8 cellular contexts compared by ENCODE assay signal in the genomic region with DNA sequence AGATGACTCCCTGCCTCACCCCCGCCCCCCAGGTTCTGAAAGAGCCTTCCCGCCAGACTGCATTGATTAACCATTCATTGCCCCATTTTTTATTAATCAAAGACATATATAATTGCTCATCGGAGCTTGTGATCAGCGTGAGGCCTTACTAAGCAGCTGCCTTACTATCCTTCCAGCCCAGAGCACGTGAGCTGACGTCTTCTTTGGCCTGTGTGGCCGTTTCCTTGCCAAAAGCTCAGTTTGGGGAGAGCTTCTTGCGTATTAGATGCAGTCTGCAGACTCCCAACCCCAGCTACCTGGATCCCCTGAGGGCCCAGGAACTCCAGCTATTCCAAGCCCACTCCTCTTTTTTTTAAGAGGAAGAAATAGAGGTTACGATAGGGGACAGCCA. TPM values are rescaled to one million over a fixed set of nuclear protein-coding genes. Genes with fewer than 3 reads are reported as not detected.
DNase-seq lines count a peak whose midpoint lies in the region; ATAC-seq and TF ChIP-seq lines count a peak whose summit lies in the region.

No MANE protein-coding gene starts in this region.

- TF ChIP-seq CTCF in left ventricle myocardium inferior (IDR thresholded peaks at IDR 0.05; ENCODE audit: borderline replicate concordance) = no peak
- TF ChIP-seq CTCF in sigmoid colon (IDR thresholded peaks at IDR 0.05) = no peak

- DNase-seq in GM03348 (ENCODE audit: low spot score) (peak; percentile 67), left ventricle myocardium inferior (peak; percentile 69), sigmoid colon (peak; percentile 94), ACHN (no peak)
- no peak for DNase-seq in activated naive CD4-positive, alpha-beta T cell treated with anti-CD3 and anti-CD28 coated beads, Interleukin-2, amount 50 U/mL, for 72 hours (ENCODE audit: low spot score in 2 of 2)

- intact Hi-C loops in left ventricle myocardium inferior (cut with micrococcal nuclease) = no loop called here
- intact Hi-C loops in sigmoid colon (cut with DNase I) = no loop called here

- H3K36me3 Mint-ChIP-seq in activated naive CD4-positive, alpha-beta T cell treated with anti-CD3 and anti-CD28 coated beads, Interleukin-2, amount 50 U/mL, for 72 hours = peaks cover 36 to 40% of the 10 kb centered on the region in 2 donors

- in situ Hi-C loops in ACHN (cut with HindIII; ENCODE audit: low pct_ligation_motif_present, low pct_unique_long_range_greater_than_20kb, low sequenced_read_pairs) = no loop called here

- peak overlapping the region; percentile 72 for H3K4me3 ChIP-seq in left ventricle myocardium inferior
- peak overlapping the region in 3 of 4 donors; percentile 52 to 59 (median 52) for H3K4me3 ChIP-seq in sigmoid colon

- H3K9me3 ChIP-seq in left ventricle myocardium inferior (replicated peaks) = no peaks in the 10 kb centered on the region
- no peaks in the 10 kb centered on the region for H3K9me3 ChIP-seq in sigmoid colon

- H3K27me3 ChIP-seq in left ventricle myocardium inferior (ENCODE audit: low read depth) (no peaks in the 10 kb centered on the region), sigmoid colon (no peaks in the 10 kb centered on the region)

- peaks cover 75% of the 10 kb centered on the region for H3K4me1 ChIP-seq in left ventricle myocardium inferior
- H3K4me1 ChIP-seq in sigmoid colon = peaks cover 0 to 50% (median 46%) of the 10 kb centered on the region in 4 donors

- no peaks in the 10 kb centered on the region for H3K9me3 Mint-ChIP-seq in activated naive CD4-positive, alpha-beta T cell treated with anti-CD3 and anti-CD28 coated beads, Interleukin-2, amount 50 U/mL, for 72 hours

- H3K27ac Mint-ChIP-seq in activated naive CD4-positive, alpha-beta T cell treated with anti-CD3 and anti-CD28 coated beads, Interleukin-2, amount 50 U/mL, for 72 hours = peak overlapping the region; percentile 87 to 95

- H3K27ac ChIP-seq in left ventricle myocardium inferior (replicated peaks) (peak overlapping the region; percentile 96), sigmoid colon (peak overlapping the region; percentile 89 to 96 (median 93))

- 81 to 86% methylated on average over 9 of the region's 9 CpGs for WGBS in sigmoid colon, 2 donors

- no peak for TF ChIP-seq POLR2A in sigmoid colon (IDR thresholded peaks at IDR 0.05)

- no peak for ATAC-seq in activated naive CD4-positive, alpha-beta T cell treated with anti-CD3 and anti-CD28 coated beads, Interleukin-2, amount 50 U/mL, for 72 hours
- ATAC-seq in HG03457 (IDR thresholded peaks at IDR 0.05; ENCODE audit: unreplicated experiment) (no peak), HG03039 (IDR thresholded peaks at IDR 0.05; ENCODE audit: unreplicated experiment) (no peak), HG03432 (IDR thresholded peaks at IDR 0.05; ENCODE audit: unreplicated experiment) (no peak)

- H3K36me3 ChIP-seq in left ventricle myocardium inferior = peaks cover 14% of the 10 kb centered on the region
- H3K36me3 ChIP-seq in sigmoid colon = peaks cover 0 to 7% (median 0%) of the 10 kb centered on the region in 4 donors

- TF ChIP-seq EP300 in sigmoid colon (IDR thresholded peaks at IDR 0.05) = no peak

RNA-seq across cellular contexts. Expression of a gene that starts 0.8 kb away (rescaled TPM):
- 100 to 1,000 TPM in 1 of 2 donors, 10 to 100 TPM in 1; 68.9 to 247 TPM for total RNA-seq in activated naive CD4-positive, alpha-beta T cell treated with anti-CD3 and anti-CD28 coated beads, Interleukin-2, amount 50 U/mL, for 72 hours
- total RNA-seq in left ventricle myocardium inferior (21.0 TPM), sigmoid colon (10 to 100 TPM; 25.2 to 43.9 (median 31.9) TPM)
- polyA plus RNA-seq in sigmoid colon = 10 to 100 TPM; 11.3 to 16.9 (median 12.6) TPM

RNA-seq across cellular contexts. Expression of a gene that starts 32.6 kb away (rescaled TPM):
- total RNA-seq in activated naive CD4-positive, alpha-beta T cell treated with anti-CD3 and anti-CD28 coated beads, Interleukin-2, amount 50 U/mL, for 72 hours = 1 to 10 TPM in 1 of 2 donors, not detected in 1; 1.4 TPM
- total RNA-seq in left ventricle myocardium inferior (1.3 TPM), sigmoid colon (under 1 TPM in 2 of 4 donors, not detected in 2; 0.41 to 0.66 TPM)
- under 1 TPM in 2 of 3 donors, not detected in 1; 0.60 to 0.63 TPM for polyA plus RNA-seq in sigmoid colon

RNA-seq across cellular contexts. Expression of a gene that starts 37.2 kb away (rescaled TPM):
- total RNA-seq in activated naive CD4-positive, alpha-beta T cell treated with anti-CD3 and anti-CD28 coated beads, Interleukin-2, amount 50 U/mL, for 72 hours = 1 to 10 TPM in 1 of 2 donors, under 1 TPM in 1; 0.97 to 2.4 TPM
- not detected for total RNA-seq in left ventricle myocardium inferior
- not detected for total RNA-seq in sigmoid colon
- not detected for polyA plus RNA-seq in sigmoid colon

RNA-seq across cellular contexts. Expression of a gene that starts 46.7 kb away (rescaled TPM):
- not detected for total RNA-seq in activated naive CD4-positive, alpha-beta T cell treated with anti-CD3 and anti-CD28 coated beads, Interleukin-2, amount 50 U/mL, for 72 hours
- total RNA-seq in left ventricle myocardium inferior (not detected), sigmoid colon (not detected)
- not detected for polyA plus RNA-seq in sigmoid colon

Comparison
In these comparisons a context has a peak if more than half of its experiments do, and no peak if none do; other contexts are left out.
1. DNase-seq: peak in GM03348 (single experiment), left ventricle myocardium inferior (single experiment) and sigmoid colon (single experiment); none in activated naive CD4-positive, alpha-beta T cell treated with anti-CD3 and anti-CD28 coated beads, Interleukin-2, amount 50 U/mL, for 72 hours (0 of 2) and ACHN (single experiment).